5 cellular contexts compared by ENCODE assay signal in genomic region chr19:42331333-42331732, GRCh38. TPM values are rescaled to one million over a fixed set of nuclear protein-coding genes. Genes with fewer than 3 reads are reported as not detected.
"Had no signal": no experiment of that assay in that cellular context is flagged by ENCODE, and none has a peak within 500 bp of the region (broad histone marks: within the 10 kb centered on the region; RNA-seq: fewer than 3 reads in every experiment).

No MANE protein-coding gene starts in this region.

RNA-seq across cellular contexts. Expression of gene TMEM145, which starts 18.2 kb away (rescaled TPM):
- total RNA-seq: Peyer's patch, SJSA1 had no signal

RNA-seq across cellular contexts. Expression of gene PAFAH1B3, which starts 28.9 kb away (rescaled TPM):
- total RNA-seq: PC-3 had no signal

RNA-seq across cellular contexts. Expression of gene PRR19, which starts 29.4 kb away (rescaled TPM):
- total RNA-seq: PC-3, Right ventricle myocardium superior had no signal

RNA-seq across cellular contexts. Expression of gene CNFN, which starts 58.8 kb away (rescaled TPM):
- total RNA-seq: SJCRH30, SJSA1 had no signal
